Comparison of ENCODE assay signal across 11 cellular contexts in the genomic region with DNA sequence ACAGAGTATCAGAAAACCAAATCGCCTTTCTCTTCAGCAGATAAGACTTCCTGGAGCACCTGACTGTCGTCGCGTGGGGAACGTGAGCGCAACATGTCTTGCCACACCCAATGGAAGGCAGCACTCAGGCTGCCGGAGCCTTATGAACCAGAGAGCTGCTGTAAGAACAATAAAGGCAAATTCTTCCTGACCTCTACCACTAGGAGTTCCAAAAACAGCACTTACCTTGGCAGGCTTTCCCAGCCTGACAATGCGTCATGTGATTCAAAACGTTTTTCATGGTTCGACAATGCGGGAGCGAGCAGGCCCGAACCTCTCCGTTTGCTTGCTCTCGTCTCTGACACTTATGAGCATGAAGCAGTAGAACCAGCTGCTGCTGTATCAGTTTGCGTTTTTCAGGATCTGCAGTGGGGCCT.
A peak's percentile ranks its signal among the peaks of the same experiment; 100 is the strongest.
DNase-seq lines count a peak whose midpoint lies in the region; ATAC-seq and TF ChIP-seq lines count a peak whose summit lies in the region.
"Had no signal": no experiment of that assay in that cellular context is flagged by ENCODE, and none has a peak within 500 bp of the region (broad histone marks: within the 10 kb centered on the region; RNA-seq: fewer than 3 reads in every experiment).

No MANE protein-coding gene starts in this region.

- H3K27ac ChIP-seq in breast epithelium (peak overlapping the region; percentile 36 to 44), foreskin keratinocyte (no peak overlapping the region), aorta (ENCODE audit: low read depth in 1 of 2, low read length in 2 of 2) (peak overlapping the region in 1 of 2 donors; percentile 55)

- no peaks in the 10 kb centered on the region for H3K27me3 Mint-ChIP-seq in MCF 10A (ENCODE audit: insufficient read depth, unreplicated experiment)
- peaks cover 0 to 2% of the 10 kb centered on the region in 2 donors for H3K27me3 Mint-ChIP-seq in natural killer cell treated with Interleukin-12 subunit alpha and Interleukin-12 subunit beta and Interleukin-15 and Interleukin-18, amount 100 ng/mL, for 72 hours

- POLR2A ChIA-PET in MCF 10A (lab: Yijun Ruan, JAX) = no interaction called here

- no peaks in the 10 kb centered on the region for H3K9me3 Mint-ChIP-seq in MCF 10A (ENCODE audit: unreplicated experiment)
- H3K9me3 Mint-ChIP-seq in natural killer cell treated with Interleukin-12 subunit alpha and Interleukin-12 subunit beta and Interleukin-15 and Interleukin-18, amount 100 ng/mL, for 72 hours = no peaks in the 10 kb centered on the region

- no peaks in the 10 kb centered on the region for H3K9me3 ChIP-seq in breast epithelium
- H3K9me3 ChIP-seq in aorta (ENCODE audit: control insufficient read depth, low read length) = no peaks in the 10 kb centered on the region

- H3K36me3 Mint-ChIP-seq in MCF 10A (ENCODE audit: insufficient read depth, unreplicated experiment) = peaks cover 48% of the 10 kb centered on the region
- H3K36me3 Mint-ChIP-seq in natural killer cell treated with Interleukin-12 subunit alpha and Interleukin-12 subunit beta and Interleukin-15 and Interleukin-18, amount 100 ng/mL, for 72 hours = peaks cover 17% of the 10 kb centered on the region

- no peak for TF ChIP-seq POLR2A in breast epithelium (IDR thresholded peaks at IDR 0.05)

- CTCF ChIA-PET in MCF 10A (lab: Yijun Ruan, JAX) = no interaction called here

- H3K27me3 ChIP-seq in breast epithelium = no peaks in the 10 kb centered on the region
- H3K27me3 ChIP-seq in foreskin keratinocyte = no peaks in the 10 kb centered on the region
- H3K27me3 ChIP-seq in aorta (ENCODE audit: control insufficient read depth in 1 of 2, insufficient read depth in 2 of 2, low read length in 1 of 2) = no peaks in the 10 kb centered on the region

- H3K36me3 ChIP-seq in breast epithelium = peaks cover 9% of the 10 kb centered on the region
- H3K36me3 ChIP-seq in aorta (ENCODE audit: control insufficient read depth in 1 of 2, insufficient read depth in 2 of 2, low read length in 1 of 2) = peaks cover 0 to 2% of the 10 kb centered on the region in 2 donors

- peak; percentile 73 for ATAC-seq in foreskin keratinocyte
- no peak for ATAC-seq in natural killer cell treated with Interleukin-12 subunit alpha and Interleukin-12 subunit beta and Interleukin-15 and Interleukin-18, amount 100 ng/mL, for 72 hours
- ATAC-seq in aorta (ENCODE audit: low FRiP score) = peak; percentile 79
- no peak for ATAC-seq in HG03457 (IDR thresholded peaks at IDR 0.05; ENCODE audit: unreplicated experiment)
- ATAC-seq: activated CD4-positive, CD25-positive, alpha-beta regulatory T cell treated with anti-CD3 and anti-CD28 coated beads, Interleukin-2, amount 50 U/mL, for 24 hours had no signal

- DNase-seq in breast epithelium (ENCODE audit: low spot score in 2 of 2) (no peak), MCF 10A (ENCODE audit: unreplicated experiment) (no peak), foreskin keratinocyte (peak; percentile 46 to 78), aorta (peak in 1 of 2 donors; percentile 56), hippocampal formation (lab: John Stamatoyannopoulos, UW) (no peak), epidermal melanocyte (ENCODE audit: insufficient read length, low spot score) (no peak)
- DNase-seq in natural killer cell treated with Interleukin-12 subunit alpha and Interleukin-12 subunit beta and Interleukin-15 and Interleukin-18, amount 100 ng/mL, for 72 hours (ENCODE audit: low spot score) = no peak
- DNase-seq: MV-4-11, NCI-H774 had no signal

- H3K4me1 Mint-ChIP-seq in MCF 10A (ENCODE audit: insufficient read depth, unreplicated experiment) = peaks cover 19% of the 10 kb centered on the region
- peaks cover 63 to 65% of the 10 kb centered on the region in 2 donors for H3K4me1 Mint-ChIP-seq in natural killer cell treated with Interleukin-12 subunit alpha and Interleukin-12 subunit beta and Interleukin-15 and Interleukin-18, amount 100 ng/mL, for 72 hours (ENCODE audit: low read depth in 2 of 2)

- no TSS peak for BruUV-seq in MCF 10A (replicated peaks; lab: Mats Ljungman, UMichigan)

- no peak overlapping the region for H3K4me3 ChIP-seq in breast epithelium
- H3K4me3 ChIP-seq in aorta (ENCODE audit: low read length in 2 of 2) = no peak overlapping the region

- WGBS in aorta, 2 donors = 2 to 5% methylated on average over 16 of the region's 16 CpGs

- no peak overlapping the region for H3K27ac Mint-ChIP-seq in MCF 10A (ENCODE audit: low read depth, unreplicated experiment)
- H3K27ac Mint-ChIP-seq in natural killer cell treated with Interleukin-12 subunit alpha and Interleukin-12 subunit beta and Interleukin-15 and Interleukin-18, amount 100 ng/mL, for 72 hours = peak overlapping the region in 1 of 2 donors; percentile 70

- intact Hi-C loops in breast epithelium (cut with DNase I; ENCODE audit: low total_unique reads) (no loop called here), MCF 10A (cut with micrococcal nuclease) (no loop called here), aorta (cut with DNase I) (loop anchor here (5.0 kb wide), 2 partner anchors 79 to 84 kb away; no protein-coding TSS in a partner anchor)

- no peak overlapping the region for H3K4me3 Mint-ChIP-seq in MCF 10A (ENCODE audit: unreplicated experiment)
- peak overlapping the region; percentile 47 for H3K4me3 Mint-ChIP-seq in natural killer cell treated with Interleukin-12 subunit alpha and Interleukin-12 subunit beta and Interleukin-15 and Interleukin-18, amount 100 ng/mL, for 72 hours

- TF ChIP-seq CTCF in breast epithelium (IDR thresholded peaks at IDR 0.05) (no peak), MCF 10A (IDR thresholded peaks at IDR 0.05; ENCODE audit: unreplicated experiment) (no peak), foreskin keratinocyte (conservative IDR thresholded peaks at IDR 0.05) (peak; percentile 58)

- peaks cover 0 to 16% of the 10 kb centered on the region in 2 donors for H3K4me1 ChIP-seq in breast epithelium
- H3K4me1 ChIP-seq in foreskin keratinocyte = peaks cover 12% of the 10 kb centered on the region
- H3K4me1 ChIP-seq in aorta (ENCODE audit: control insufficient read depth in 1 of 2, insufficient read depth in 2 of 2, low read length in 2 of 2) = peaks cover 2 to 5% of the 10 kb centered on the region in 2 donors

Comparison
In these comparisons a context has a peak if more than half of its experiments do, and no peak if none do; other contexts are left out.
1. DNase-seq: peak in foreskin keratinocyte (2 of 2); none in breast epithelium (0 of 2), MCF 10A (single experiment), natural killer cell treated with Interleukin-12 subunit alpha and Interleukin-12 subunit beta and Interleukin-15 and Interleukin-18, amount 100 ng/mL, for 72 hours (single experiment), hippocampal formation (0 of 2) and epidermal melanocyte (single experiment).
2. ATAC-seq: peak in foreskin keratinocyte (single experiment) and aorta (single experiment); none in natural killer cell treated with Interleukin-12 subunit alpha and Interleukin-12 subunit beta and Interleukin-15 and Interleukin-18, amount 100 ng/mL, for 72 hours (0 of 2) and HG03457 (single experiment).
3. intact Hi-C loops: an anchor here in aorta (5.0 kb wide); none called in breast epithelium and MCF 10A.